26 cellular contexts compared by ENCODE assay signal in the genomic region with DNA sequence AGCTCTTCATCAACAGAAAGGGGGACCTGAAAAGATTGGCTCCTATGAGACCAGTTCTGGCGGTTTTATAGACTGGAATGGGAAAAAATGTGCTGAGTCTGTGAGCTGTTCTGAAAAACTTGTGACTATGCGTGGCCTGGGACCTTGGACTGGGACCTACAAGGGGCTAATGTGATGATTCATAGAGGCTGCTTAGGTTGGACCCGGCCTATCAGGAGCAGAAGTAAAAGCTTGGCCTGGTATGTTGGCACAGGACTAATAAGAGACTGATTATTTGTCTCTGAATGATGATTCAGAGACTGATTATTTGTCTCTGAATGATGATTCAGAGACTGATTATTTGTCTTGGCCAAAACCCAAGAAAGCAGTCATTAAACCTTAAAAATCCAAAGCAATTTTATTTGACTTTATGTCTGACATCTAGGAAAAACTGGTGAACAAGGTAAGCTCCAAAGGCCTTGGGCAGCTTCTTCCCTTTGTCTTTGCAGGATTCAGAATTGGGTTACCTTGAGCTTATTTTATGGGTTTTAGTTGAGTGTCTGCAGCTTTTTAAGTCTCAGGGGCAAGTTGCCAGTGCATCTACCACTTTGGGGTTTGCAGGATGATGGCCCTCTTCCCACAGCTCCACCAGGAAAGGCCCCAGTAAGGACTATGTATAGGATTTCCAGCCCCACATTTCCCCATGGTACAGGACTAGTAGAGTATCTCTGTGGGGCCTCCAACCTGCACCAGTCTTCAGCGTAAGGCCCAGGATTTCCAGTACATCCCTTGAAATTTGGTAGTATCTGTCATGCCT.
DNase-seq lines count a peak whose midpoint lies in the region; ATAC-seq, FAIRE-seq and TF ChIP-seq lines count a peak whose summit lies in the region.
"Had no signal": no experiment of that assay in that cellular context is flagged by ENCODE, and none has a peak within 500 bp of the region (broad histone marks: within the 10 kb centered on the region; RNA-seq: fewer than 3 reads in every experiment).

No MANE protein-coding gene starts in this region.

- TF ChIP-seq POLR2A in HepG2 (IDR thresholded peaks at IDR 0.05; ENCODE audit: insufficient read depth in 1 of 2, low read depth in 2 of 2, low read length in 2 of 2) (no peak), right lobe of liver (IDR thresholded peaks at IDR 0.05) (no peak)

- FAIRE-seq in HepG2 (lab: Jason Lieb, UNC) = no peak
- FAIRE-seq: colon had no signal

- H3K27ac ChIP-seq in HepG2 (ENCODE audit: extremely low read length, insufficient read depth, low read length) = no peak overlapping the region
- H3K27ac ChIP-seq in right lobe of liver = no peak overlapping the region
- H3K27ac ChIP-seq in epithelial cell of prostate = peak overlapping the region; percentile 27
- H3K27ac ChIP-seq: body of pancreas, KMS-11, left lung, stomach, VCaP had no signal

- H3K27me3 ChIP-seq in HepG2 (ENCODE audit: control insufficient read depth in 1 of 2, insufficient read depth in 2 of 2, low read length in 2 of 2) (no peaks in the 10 kb centered on the region), right lobe of liver (no peaks in the 10 kb centered on the region)
- H3K27me3 ChIP-seq: body of pancreas, left lung, stomach had no signal

- H3K36me3 Mint-ChIP-seq in chondrocyte (ENCODE audit: low read depth) = no peaks in the 10 kb centered on the region
- no peaks in the 10 kb centered on the region for H3K36me3 Mint-ChIP-seq in activated T-helper 1 cell treated with anti-CD3 and anti-CD28 coated beads, Interleukin-12 subunit alpha, Interleukin-12 subunit beta, Interleukin-2, Interleukin-4 antibody, amounts not matched to agents 30 ng/mL and 10 ng/mL and 1 ng/mL, durations not matched to agents 14 hours and 24 hours and 36 hours (ENCODE audit: low read depth)
- H3K36me3 Mint-ChIP-seq: activated naive CD8-positive, alpha-beta T cell; natural killer cell had no signal

- no peaks in the 10 kb centered on the region for H3K27me3 Mint-ChIP-seq in chondrocyte (ENCODE audit: low read depth)
- H3K27me3 Mint-ChIP-seq in activated T-helper 1 cell treated with anti-CD3 and anti-CD28 coated beads, Interleukin-12 subunit alpha, Interleukin-12 subunit beta, Interleukin-2, Interleukin-4 antibody, amounts not matched to agents 30 ng/mL and 10 ng/mL and 1 ng/mL, durations not matched to agents 14 hours and 24 hours and 36 hours (ENCODE audit: insufficient read depth) = no peaks in the 10 kb centered on the region
- H3K27me3 Mint-ChIP-seq: activated CD4-positive, alpha-beta T cell treated with anti-CD3 and anti-CD28 coated beads, Interleukin-2, amount 10 ng/mL, durations not matched to agents 7 days and 5 days; activated naive CD8-positive, alpha-beta T cell; activated T-helper 17 cell treated with anti-CD3 and anti-CD28 coated beads, Interleukin-2, amount 50 U/mL, for 72 hours had no signal

- POLR2A ChIA-PET in HepG2 (lab: Yijun Ruan, JAX) = no interaction called here

- H3K9ac ChIP-seq in HepG2 (ENCODE audit: insufficient read depth, low read depth, low read length) = no peak overlapping the region
- H3K9ac ChIP-seq: KMS-11, SK-N-SH had no signal

- in situ Hi-C loops in HepG2 (cut with HindIII; ENCODE audit: extremely low pct_ligation_motif_present, low pct_unique_long_range_greater_than_20kb) = no loop called here

- TF ChIP-seq EP300 in HepG2 (IDR thresholded peaks at IDR 0.05; ENCODE audit: low read depth in 2 of 2, low read length in 2 of 2) (no peak), HepG2 (CRISPR knock-in tag; IDR thresholded peaks at IDR 0.05; ENCODE audit: borderline replicate concordance) (no peak)

- no peak overlapping the region for H3K4me3 ChIP-seq in HepG2 (replicated peaks in 1 of 3; ENCODE audit: insufficient read depth in 1 of 3, low read depth in 2 of 3, low read length in 3 of 3)
- H3K4me3 ChIP-seq in right lobe of liver = no peak overlapping the region
- H3K4me3 ChIP-seq: body of pancreas, left lung, stomach had no signal

- no peak for ATAC-seq in HepG2
- ATAC-seq in right lobe of liver = no peak
- ATAC-seq: activated T-helper 17 cell treated with anti-CD3 and anti-CD28 coated beads, Interleukin-2, amount 50 U/mL, for 72 hours; body of pancreas; left lung; natural killer cell had no signal

- no peaks in the 10 kb centered on the region for H3K9me3 Mint-ChIP-seq in chondrocyte (ENCODE audit: low read depth)
- no peaks in the 10 kb centered on the region for H3K9me3 Mint-ChIP-seq in activated T-helper 1 cell treated with anti-CD3 and anti-CD28 coated beads, Interleukin-12 subunit alpha, Interleukin-12 subunit beta, Interleukin-2, Interleukin-4 antibody, amounts not matched to agents 30 ng/mL and 10 ng/mL and 1 ng/mL, durations not matched to agents 14 hours and 24 hours and 36 hours
- H3K9me3 Mint-ChIP-seq: activated CD4-positive, alpha-beta T cell treated with anti-CD3 and anti-CD28 coated beads, Interleukin-2, amount 10 ng/mL, durations not matched to agents 7 days and 5 days; activated T-helper 17 cell treated with anti-CD3 and anti-CD28 coated beads, Interleukin-2, amount 50 U/mL, for 72 hours; endodermal cell; natural killer cell had no signal

- intact Hi-C loops in HepG2 (cut with micrococcal nuclease; ENCODE audit: unreplicated experiment) = no loop called here
- intact Hi-C loops in right lobe of liver (cut with DNase I) = no loop called here
- intact Hi-C loops in activated T-helper 1 cell treated with anti-CD3 and anti-CD28 coated beads, Interleukin-12 subunit alpha, Interleukin-12 subunit beta, Interleukin-2, Interleukin-4 antibody, amounts not matched to agents 30 ng/mL and 10 ng/mL and 1 ng/mL, durations not matched to agents 14 hours and 24 hours and 36 hours (cut with micrococcal nuclease) = no loop called here

- no peaks in the 10 kb centered on the region for H4K20me1 ChIP-seq in HepG2 (ENCODE audit: insufficient read depth, low read length)

- no peak overlapping the region for H3K27ac Mint-ChIP-seq in chondrocyte (ENCODE audit: unreplicated experiment)
- H3K27ac Mint-ChIP-seq in activated T-helper 1 cell treated with anti-CD3 and anti-CD28 coated beads, Interleukin-12 subunit alpha, Interleukin-12 subunit beta, Interleukin-2, Interleukin-4 antibody, amounts not matched to agents 30 ng/mL and 10 ng/mL and 1 ng/mL, durations not matched to agents 14 hours and 24 hours and 36 hours = no peak overlapping the region
- H3K27ac Mint-ChIP-seq: activated CD4-positive, alpha-beta T cell treated with anti-CD3 and anti-CD28 coated beads, Interleukin-2, amount 10 ng/mL, durations not matched to agents 7 days and 5 days; activated naive CD8-positive, alpha-beta T cell; activated T-helper 17 cell treated with anti-CD3 and anti-CD28 coated beads, Interleukin-2, amount 50 U/mL, for 72 hours; endodermal cell; natural killer cell had no signal

- peaks cover 11% of the 10 kb centered on the region; the same call in 1 of the 2 replicates for H3K9me3 ChIP-seq in HepG2 (ENCODE audit: low read length)
- H3K9me3 ChIP-seq in right lobe of liver = no peaks in the 10 kb centered on the region
- H3K9me3 ChIP-seq: body of pancreas, Caco-2, left lung, SK-N-SH, stomach had no signal

- H3K4me2 ChIP-seq in HepG2 (ENCODE audit: low read depth, low read length) = no peak overlapping the region
- H3K4me2 ChIP-seq: KMS-11, SK-N-SH had no signal

- no peaks in the 10 kb centered on the region for H3K4me1 Mint-ChIP-seq in chondrocyte (ENCODE audit: low read depth)
- no peaks in the 10 kb centered on the region for H3K4me1 Mint-ChIP-seq in activated T-helper 1 cell treated with anti-CD3 and anti-CD28 coated beads, Interleukin-12 subunit alpha, Interleukin-12 subunit beta, Interleukin-2, Interleukin-4 antibody, amounts not matched to agents 30 ng/mL and 10 ng/mL and 1 ng/mL, durations not matched to agents 14 hours and 24 hours and 36 hours (ENCODE audit: low read depth)
- H3K4me1 Mint-ChIP-seq: activated T-helper 17 cell treated with anti-CD3 and anti-CD28 coated beads, Interleukin-2, amount 50 U/mL, for 72 hours; endodermal cell; natural killer cell had no signal

- CTCF ChIA-PET in HepG2 (lab: Yijun Ruan, JAX; ENCODE audit: low intra/inter-chr PET ratio, low total read pairs) = no interaction called here

- no peaks in the 10 kb centered on the region for H3K79me2 ChIP-seq in HepG2 (ENCODE audit: insufficient read depth, low read length)

- no peak for TF ChIP-seq RAD21 in HepG2 (CRISPR knock-in tag; IDR thresholded peaks at IDR 0.05)

- BruUV-seq in HepG2 (replicated peaks; lab: Mats Ljungman, UMichigan) = no TSS peak

- WGBS in HepG2 (ENCODE audit: low lambda C conversion rate) = 0% methylated on average over 2 of the region's 4 CpGs
- no CpG with 5 or more reads among the region's 4 CpGs for WGBS in right lobe of liver (ENCODE audit: insufficient coverage, low coverage, low lambda C conversion rate, missing lambda C conversion rate)

- H3K4me1 ChIP-seq in HepG2 (ENCODE audit: insufficient read depth, low read length) = no peaks in the 10 kb centered on the region
- no peaks in the 10 kb centered on the region for H3K4me1 ChIP-seq in right lobe of liver
- H3K4me1 ChIP-seq: body of pancreas, Caco-2, left lung, stomach had no signal

- no peak overlapping the region for H2AFZ ChIP-seq in HepG2 (ENCODE audit: low read length)

- no peaks in the 10 kb centered on the region for H3K36me3 ChIP-seq in HepG2 (replicated peaks in 1 of 2; ENCODE audit: control insufficient read depth in 1 of 2, insufficient read depth in 2 of 2, low read length in 2 of 2)
- no peaks in the 10 kb centered on the region for H3K36me3 ChIP-seq in right lobe of liver
- H3K36me3 ChIP-seq: left lung, stomach had no signal

- no peak overlapping the region for H3K4me3 Mint-ChIP-seq in chondrocyte (ENCODE audit: unreplicated experiment)
- H3K4me3 Mint-ChIP-seq in activated T-helper 1 cell treated with anti-CD3 and anti-CD28 coated beads, Interleukin-12 subunit alpha, Interleukin-12 subunit beta, Interleukin-2, Interleukin-4 antibody, amounts not matched to agents 30 ng/mL and 10 ng/mL and 1 ng/mL, durations not matched to agents 14 hours and 24 hours and 36 hours = no peak overlapping the region
- H3K4me3 Mint-ChIP-seq: activated CD4-positive, alpha-beta T cell treated with anti-CD3 and anti-CD28 coated beads, Interleukin-2, amount 10 ng/mL, durations not matched to agents 7 days and 5 days; activated naive CD8-positive, alpha-beta T cell; activated T-helper 17 cell treated with anti-CD3 and anti-CD28 coated beads, Interleukin-2, amount 50 U/mL, for 72 hours; endodermal cell; natural killer cell had no signal

- DNase-seq in HepG2 (ENCODE audit: low spot score) (peak; percentile 1), right lobe of liver (no peak), NCI-H460 (ENCODE audit: extremely low read depth, low read depth) (peak; percentile 19), epithelial cell of prostate (ENCODE audit: low read depth, low spot score) (peak; percentile 84), superior temporal gyrus (ENCODE audit: extremely low spot score) (no peak), chondrocyte (ENCODE audit: low spot score) (no peak), GOT3 (lab: John Stamatoyannopoulos, UW) (no peak)
- no peak for DNase-seq in activated T-helper 1 cell treated with anti-CD3 and anti-CD28 coated beads, Interleukin-12 subunit alpha, Interleukin-12 subunit beta, Interleukin-2, Interleukin-4 antibody, amounts not matched to agents 30 ng/mL and 10 ng/mL and 1 ng/mL, durations not matched to agents 14 hours and 24 hours and 36 hours (ENCODE audit: low spot score)
- DNase-seq: 8988T; activated CD4-positive, alpha-beta T cell treated with anti-CD3 and anti-CD28 coated beads, Interleukin-2, amount 10 ng/mL, durations not matched to agents 7 days and 5 days; Caco-2; endodermal cell; H7; left lung; natural killer cell; NCI-H1092; NCI-H2081; NCI-H510A; SK-N-SH; stomach had no signal

- TF ChIP-seq CTCF in HepG2 (CRISPR knock-in tag; IDR thresholded peaks at IDR 0.05) = no peak
- TF ChIP-seq CTCF in right lobe of liver (IDR thresholded peaks at IDR 0.05) = no peak
- no peak for TF ChIP-seq CTCF in chondrocyte (IDR thresholded peaks at IDR 0.05)

Comparison
In these comparisons a context has a peak if more than half of its experiments do, and no peak if none do; other contexts are left out.
1. DNase-seq: peak in HepG2 (single experiment), NCI-H460 (single experiment) and epithelial cell of prostate (single experiment); none in right lobe of liver (0 of 3), superior temporal gyrus (single experiment), chondrocyte (single experiment), GOT3 (single experiment) and activated T-helper 1 cell treated with anti-CD3 and anti-CD28 coated beads, Interleukin-12 subunit alpha, Interleukin-12 subunit beta, Interleukin-2, Interleukin-4 antibody, amounts not matched to agents 30 ng/mL and 10 ng/mL and 1 ng/mL, durations not matched to agents 14 hours and 24 hours and 36 hours (single experiment).